15 cellular contexts compared by ENCODE assay signal in genomic region chr16:27436065-27436464, GRCh38. TPM values are rescaled to one million over a fixed set of nuclear protein-coding genes. Genes with fewer than 3 reads are reported as not detected.
DNase-seq lines count a peak whose midpoint lies in the region; ATAC-seq and TF ChIP-seq lines count a peak whose summit lies in the region.
"Had no signal": no experiment of that assay in that cellular context is flagged by ENCODE, and none has a peak within 500 bp of the region (broad histone marks: within the 10 kb centered on the region; RNA-seq: fewer than 3 reads in every experiment).

No MANE protein-coding gene starts in this region.

- H3K4me1 Mint-ChIP-seq in activated CD4-positive, alpha-beta memory T cell treated with anti-CD3 and anti-CD28 coated beads, Interleukin-2, amount 10 ng/mL, durations not matched to agents 7 days and 5 days: peaks cover 6% of the 10 kb centered on the region

- H3K27me3 Mint-ChIP-seq in activated CD4-positive, alpha-beta memory T cell treated with anti-CD3 and anti-CD28 coated beads, Interleukin-2, amount 10 ng/mL, durations not matched to agents 7 days and 5 days: no peaks in the 10 kb centered on the region

- H3K4me1 ChIP-seq in hepatocyte (ENCODE audit: insufficient read depth): no peaks in the 10 kb centered on the region
- H3K4me1 ChIP-seq: suprapubic skin had no signal

- ATAC-seq in sciatic nerve (no peak), GM21381 (IDR thresholded peaks at IDR 0.05; ENCODE audit: unreplicated experiment) (no peak)
- ATAC-seq: esophagus mucosa, heart right ventricle had no signal

- no peaks in the 10 kb centered on the region for H3K36me3 ChIP-seq in hepatocyte (replicated peaks; ENCODE audit: insufficient read depth, low read depth)
- H3K36me3 ChIP-seq: suprapubic skin had no signal

- no peak overlapping the region for H3K27ac ChIP-seq in coronary artery
- H3K27ac ChIP-seq in hepatocyte: no peak overlapping the region
- H3K27ac ChIP-seq: heart right ventricle, suprapubic skin had no signal

- no peaks in the 10 kb centered on the region for H3K79me2 ChIP-seq in hepatocyte

- no peaks in the 10 kb centered on the region for H4K20me1 ChIP-seq in hepatocyte (ENCODE audit: insufficient read depth, poor library complexity, severe bottlenecking)

- H3K4me3 Mint-ChIP-seq in activated CD4-positive, alpha-beta memory T cell treated with anti-CD3 and anti-CD28 coated beads, Interleukin-2, amount 10 ng/mL, durations not matched to agents 7 days and 5 days: no peak overlapping the region

- H3K9me2 ChIP-seq in hepatocyte (replicated peaks; ENCODE audit: insufficient read depth): no peaks in the 10 kb centered on the region

- H3K9me3 ChIP-seq in hepatocyte (ENCODE audit: low read depth): no peaks in the 10 kb centered on the region
- H3K9me3 ChIP-seq: heart right ventricle, suprapubic skin had no signal

- H3K4me3 ChIP-seq in coronary artery (no peak overlapping the region), hepatocyte (no peak overlapping the region)
- H3K4me3 ChIP-seq: heart right ventricle, suprapubic skin had no signal

- no peak overlapping the region for H2AFZ ChIP-seq in hepatocyte

- TF ChIP-seq CTCF in coronary artery (IDR thresholded peaks at IDR 0.05) (no peak), hepatocyte (IDR thresholded peaks at IDR 0.05; ENCODE audit: poor library complexity) (no peak), GM10266 (IDR thresholded peaks at IDR 0.05; ENCODE audit: control insufficient read depth, insufficient read depth, low read depth, missing control alignments) (no peak)

- DNase-seq in activated CD4-positive, alpha-beta T cell treated with anti-CD3 and anti-CD28 coated beads for 1 hour: peak; percentile 2
- DNase-seq in activated CD4-positive, alpha-beta T cell treated with anti-CD3 and anti-CD28 coated beads for 4 hours: no peak
- DNase-seq in activated CD4-positive, alpha-beta memory T cell treated with anti-CD3 and anti-CD28 coated beads, Interleukin-2, amount 10 ng/mL, durations not matched to agents 7 days and 5 days: peak; percentile 14
- DNase-seq in coronary artery (ENCODE audit: low spot score) (peak; percentile 22), sciatic nerve (ENCODE audit: low spot score) (peak; percentile 32), hepatocyte (ENCODE audit: low spot score) (no peak), GM10266 (ENCODE audit: extremely low spot score) (no peak)
- DNase-seq: anterior cingulate cortex, KG1, NCI-H1105, SHP77 treated with DMSO at 0.1 percent for 48 hours had no signal

- H3K4me2 ChIP-seq in hepatocyte: no peak overlapping the region

- POLR2A ChIA-PET in activated CD4-positive, alpha-beta memory T cell treated with anti-CD3 and anti-CD28 coated beads, Interleukin-2, amount 10 ng/mL, durations not matched to agents 7 days and 5 days (lab: Charles Lee): no interaction called here

- intact Hi-C loops in sciatic nerve (cut with DNase I): no loop called here

- peaks cover 3% of the 10 kb centered on the region for H3K9me3 Mint-ChIP-seq in activated CD4-positive, alpha-beta memory T cell treated with anti-CD3 and anti-CD28 coated beads, Interleukin-2, amount 10 ng/mL, durations not matched to agents 7 days and 5 days

- H3K27ac Mint-ChIP-seq in activated CD4-positive, alpha-beta memory T cell treated with anti-CD3 and anti-CD28 coated beads, Interleukin-2, amount 10 ng/mL, durations not matched to agents 7 days and 5 days: peak overlapping the region; percentile 22

- peaks cover 74% of the 10 kb centered on the region for H3K36me3 Mint-ChIP-seq in activated CD4-positive, alpha-beta memory T cell treated with anti-CD3 and anti-CD28 coated beads, Interleukin-2, amount 10 ng/mL, durations not matched to agents 7 days and 5 days (ENCODE audit: low read depth)

- CTCF ChIA-PET in activated CD4-positive, alpha-beta memory T cell treated with anti-CD3 and anti-CD28 coated beads, Interleukin-2, amount 10 ng/mL, durations not matched to agents 7 days and 5 days (lab: Charles Lee): no interaction called here

- H3K27me3 ChIP-seq in hepatocyte: no peaks in the 10 kb centered on the region

- WGBS in hepatocyte (ENCODE audit: low lambda C conversion rate, missing lambda C conversion rate): 93% methylated on average over 8 of the region's 8 CpGs

RNA-seq across cellular contexts. Expression of gene IL21R, which starts 34.1 kb away (rescaled TPM):
- 10 to 100 TPM; 29.2 to 29.5 TPM for total RNA-seq in activated CD4-positive, alpha-beta memory T cell treated with anti-CD3 and anti-CD28 coated beads, Interleukin-2, amount 10 ng/mL, durations not matched to agents 7 days and 5 days
- total RNA-seq in sciatic nerve: 1.7 TPM
- total RNA-seq in hepatocyte: 0.10 and 0.16 TPM in 2 replicates
- not detected in 2 replicates for polyA plus RNA-seq in hepatocyte

Comparison
In these comparisons a context has a peak if more than half of its experiments do, and no peak if none do; other contexts are left out.
1. DNase-seq: peak in activated CD4-positive, alpha-beta T cell treated with anti-CD3 and anti-CD28 coated beads for 1 hour (single experiment), activated CD4-positive, alpha-beta memory T cell treated with anti-CD3 and anti-CD28 coated beads, Interleukin-2, amount 10 ng/mL, durations not matched to agents 7 days and 5 days (single experiment), coronary artery (single experiment) and sciatic nerve (single experiment); none in activated CD4-positive, alpha-beta T cell treated with anti-CD3 and anti-CD28 coated beads for 4 hours (0 of 2), hepatocyte (single experiment) and GM10266 (single experiment).
2. RNA of gene IL21R, which starts 34.1 kb away (total RNA-seq): 29.2 to 29.5 TPM in activated CD4-positive, alpha-beta memory T cell treated with anti-CD3 and anti-CD28 coated beads, Interleukin-2, amount 10 ng/mL, durations not matched to agents 7 days and 5 days; 1.7 TPM in sciatic nerve (single experiment) and 0.10 to 0.16 TPM in hepatocyte; every median in the first group is over 10 times any median in the second.